ENCODE assay signal across 33 cellular contexts in the genomic region with DNA sequence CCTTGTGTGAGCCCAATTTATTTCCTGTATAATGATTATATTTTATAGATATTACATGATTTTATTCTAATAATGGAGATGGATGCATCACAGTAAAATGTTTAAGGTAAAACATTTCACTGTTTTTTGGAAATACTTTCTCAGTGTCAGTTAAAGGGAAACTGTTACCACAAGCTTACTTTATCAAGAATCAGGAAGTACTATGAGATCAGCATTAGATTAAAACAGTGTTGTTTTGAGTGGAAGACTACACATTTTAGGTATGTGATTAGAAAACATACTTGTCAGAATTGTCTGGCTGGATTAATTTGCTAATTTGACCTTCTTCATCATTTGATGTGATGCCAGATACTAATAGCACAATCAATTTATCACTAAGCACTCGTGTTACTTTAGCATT. TPM values are rescaled to one million over a fixed set of nuclear protein-coding genes. Genes with fewer than 3 reads are reported as not detected.
DNase-seq lines count a peak whose midpoint lies in the region; ATAC-seq and TF ChIP-seq lines count a peak whose summit lies in the region.
"Had no signal": no experiment of that assay in that cellular context is flagged by ENCODE, and none has a peak within 500 bp of the region (broad histone marks: within the 10 kb centered on the region; RNA-seq: fewer than 3 reads in every experiment).

A gene with protein sequence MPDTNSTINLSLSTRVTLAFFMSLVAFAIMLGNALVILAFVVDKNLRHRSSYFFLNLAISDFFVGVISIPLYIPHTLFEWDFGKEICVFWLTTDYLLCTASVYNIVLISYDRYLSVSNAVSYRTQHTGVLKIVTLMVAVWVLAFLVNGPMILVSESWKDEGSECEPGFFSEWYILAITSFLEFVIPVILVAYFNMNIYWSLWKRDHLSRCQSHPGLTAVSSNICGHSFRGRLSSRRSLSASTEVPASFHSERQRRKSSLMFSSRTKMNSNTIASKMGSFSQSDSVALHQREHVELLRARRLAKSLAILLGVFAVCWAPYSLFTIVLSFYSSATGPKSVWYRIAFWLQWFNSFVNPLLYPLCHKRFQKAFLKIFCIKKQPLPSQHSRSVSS (plus strand): TSS at position 250 of the 400 bp plus-strand sequence. CDS start 92 bp downstream, at position 342.

- peaks cover 34% of the 10 kb centered on the region for H3K4me1 ChIP-seq in Loucy (ENCODE audit: insufficient read depth, low read length, poor library complexity, severe bottlenecking)
- H3K4me1 ChIP-seq in mononuclear cell (ENCODE audit: insufficient read depth, low read length): peaks cover 22% of the 10 kb centered on the region
- no peaks in the 10 kb centered on the region for H3K4me1 ChIP-seq in breast epithelium
- H3K4me1 ChIP-seq: BLaER1, right lobe of liver, vagina had no signal

- peak within 1 kb of the TSS; percentile 68 for H3K4me2 ChIP-seq in Loucy (ENCODE audit: low read depth, low read length, poor library complexity, severe bottlenecking)
- H3K4me2 ChIP-seq: BLaER1 had no signal

- H3K27me3 Mint-ChIP-seq in activated CD8-positive, alpha-beta memory T cell treated with anti-CD3 and anti-CD28 coated beads, Interleukin-2, amount 10 ng/mL, durations not matched to agents 7 days and 5 days: no peaks in the 10 kb centered on the region
- no peaks in the 10 kb centered on the region for H3K27me3 Mint-ChIP-seq in T-helper 17 cell

- H3K79me2 ChIP-seq in Loucy (ENCODE audit: insufficient read depth, low read length): no peaks in the 10 kb centered on the region

- TF ChIP-seq CTCF in Loucy (conservative IDR thresholded peaks at IDR 0.05; ENCODE audit: low read length) (no peak), breast epithelium (IDR thresholded peaks at IDR 0.05) (no peak)

- H3K9me2 ChIP-seq in Loucy (replicated peaks; ENCODE audit: low read depth, low read length): no peaks in the 10 kb centered on the region

- no peak for TF ChIP-seq POLR2A in breast epithelium (IDR thresholded peaks at IDR 0.05)

- DNase-seq in activated CD8-positive, alpha-beta memory T cell treated with anti-CD3 and anti-CD28 coated beads, Interleukin-2, amount 10 ng/mL, durations not matched to agents 7 days and 5 days: no peak
- no peak for DNase-seq in activated CD8-positive, alpha-beta memory T cell treated with anti-CD3 and anti-CD28 coated beads for 24 hours
- DNase-seq in T-helper 17 cell (no peak), breast epithelium (ENCODE audit: low spot score in 2 of 2) (no peak), RKO (ENCODE audit: low spot score) (no peak)
- DNase-seq: ACHN; activated CD4-positive, alpha-beta T cell treated with anti-CD3 and anti-CD28 coated beads, Interleukin-2, amount 50 U/mL, for 4 hours; activated naive CD4-positive, alpha-beta T cell treated with anti-CD3 and anti-CD28 coated beads for 36 hours; anterior cingulate cortex; Calu3; dermis blood vessel endothelial cell; HCEC 1CT; islet precursor cell; NCI-H1417; NCI-H2081; NCI-H345; NCI-H774; PC-3; right lobe of liver; Right ventricle myocardium superior; stimulated activated CD4-positive, alpha-beta T cell treated with anti-CD3 and anti-CD28 coated beads, Interleukin-4, amount 100 ng/mL, for 4 hours; stimulated activated naive CD8-positive, alpha-beta T cell treated with anti-CD3 and anti-CD28 coated beads, Interleukin-15, Interleukin-2, amounts not matched to agents 100 U/mL and 50 U/mL, for 24 hours; WERI-Rb-1 had no signal

- ATAC-seq in activated CD8-positive, alpha-beta memory T cell treated with anti-CD3 and anti-CD28 coated beads, Interleukin-2, amount 10 ng/mL, durations not matched to agents 7 days and 5 days: peak; percentile 39
- peak; percentile 57 for ATAC-seq in T-helper 17 cell
- ATAC-seq in HG03342 (IDR thresholded peaks at IDR 0.05; ENCODE audit: unreplicated experiment): no peak
- ATAC-seq: HepG2; PC-3; right lobe of liver; stimulated activated naive CD8-positive, alpha-beta T cell treated with anti-CD3 and anti-CD28 coated beads, Interleukin-15, Interleukin-2, amounts not matched to agents 100 U/mL and 50 U/mL, for 24 hours had no signal

- H4K20me1 ChIP-seq in Loucy (ENCODE audit: insufficient read depth, low read length, poor library complexity, severe bottlenecking): no peaks in the 10 kb centered on the region
- H4K20me1 ChIP-seq: BLaER1 had no signal

- H3K9me3 ChIP-seq in Loucy (ENCODE audit: insufficient read depth, low read depth, low read length) (peaks cover 4% of the 10 kb centered on the region; the same call in 1 of the 2 replicates), T-helper 17 cell (ENCODE audit: control insufficient read depth, low read length, poor library complexity, severe bottlenecking) (no peaks in the 10 kb centered on the region), mononuclear cell (ENCODE audit: low read depth, low read length) (no peaks in the 10 kb centered on the region), breast epithelium (no peaks in the 10 kb centered on the region)
- H3K9me3 ChIP-seq: BLaER1, right lobe of liver, vagina had no signal

- no peak within 1 kb of the TSS for H3K27ac ChIP-seq in breast epithelium
- H3K27ac ChIP-seq: BLaER1, right lobe of liver, vagina, WERI-Rb-1 had no signal

- H3K9me3 Mint-ChIP-seq in activated CD8-positive, alpha-beta memory T cell treated with anti-CD3 and anti-CD28 coated beads, Interleukin-2, amount 10 ng/mL, durations not matched to agents 7 days and 5 days (ENCODE audit: low read depth): peaks cover 4% of the 10 kb centered on the region
- H3K9me3 Mint-ChIP-seq: activated naive CD4-positive, alpha-beta T cell treated with anti-CD3 and anti-CD28 coated beads for 36 hours; neural crest cell had no signal

- H3K27me3 ChIP-seq in Loucy (ENCODE audit: insufficient read depth, low read length, poor library complexity, severe bottlenecking) (no peaks in the 10 kb centered on the region), mononuclear cell (ENCODE audit: insufficient read depth, low read length) (no peaks in the 10 kb centered on the region), breast epithelium (no peaks in the 10 kb centered on the region)
- H3K27me3 ChIP-seq: BLaER1, right lobe of liver, vagina had no signal

- CTCF ChIA-PET in activated CD8-positive, alpha-beta memory T cell treated with anti-CD3 and anti-CD28 coated beads, Interleukin-2, amount 10 ng/mL, durations not matched to agents 7 days and 5 days (lab: Charles Lee): interaction anchor here (0.8 to 1.8 kb wide), 6 partner anchors 13 to 36 kb away, joined by 3 to 5 read pairs (median 3); no protein-coding TSS in a partner anchor

- peak within 1 kb of the TSS; percentile 83 for H2AFZ ChIP-seq in Loucy (ENCODE audit: low read length)

- H3K4me3 ChIP-seq in Loucy (ENCODE audit: low read length, poor library complexity, severe bottlenecking) (peak within 1 kb of the TSS; percentile 52), mononuclear cell (ENCODE audit: low read length) (peak within 1 kb of the TSS; percentile 25), breast epithelium (no peak within 1 kb of the TSS)
- H3K4me3 ChIP-seq: BLaER1, right lobe of liver, vagina had no signal

- intact Hi-C loops in breast epithelium (cut with DNase I; ENCODE audit: low total_unique reads): no loop called here

- peak within 1 kb of the TSS; percentile 59 for H3K9ac ChIP-seq in Loucy (ENCODE audit: low read depth, low read length, poor library complexity, severe bottlenecking)
- H3K9ac ChIP-seq: BLaER1 had no signal

- no peak within 1 kb of the TSS for H3K4me3 Mint-ChIP-seq in activated CD8-positive, alpha-beta memory T cell treated with anti-CD3 and anti-CD28 coated beads, Interleukin-2, amount 10 ng/mL, durations not matched to agents 7 days and 5 days
- H3K4me3 Mint-ChIP-seq in T-helper 17 cell: peak within 1 kb of the TSS; percentile 90
- H3K4me3 Mint-ChIP-seq: activated naive CD4-positive, alpha-beta T cell treated with anti-CD3 and anti-CD28 coated beads for 36 hours; neural crest cell had no signal

- no peaks in the 10 kb centered on the region for H3F3A ChIP-seq in Loucy (ENCODE audit: low read depth)

- H3K27ac Mint-ChIP-seq in activated CD8-positive, alpha-beta memory T cell treated with anti-CD3 and anti-CD28 coated beads, Interleukin-2, amount 10 ng/mL, durations not matched to agents 7 days and 5 days: no peak within 1 kb of the TSS
- H3K27ac Mint-ChIP-seq in T-helper 17 cell: peak within 1 kb of the TSS; percentile 84
- H3K27ac Mint-ChIP-seq: activated naive CD4-positive, alpha-beta T cell treated with anti-CD3 and anti-CD28 coated beads for 36 hours had no signal

- H3K4me1 Mint-ChIP-seq in activated CD8-positive, alpha-beta memory T cell treated with anti-CD3 and anti-CD28 coated beads, Interleukin-2, amount 10 ng/mL, durations not matched to agents 7 days and 5 days: peaks cover 21% of the 10 kb centered on the region
- peaks cover 23% of the 10 kb centered on the region for H3K4me1 Mint-ChIP-seq in T-helper 17 cell

- H3K36me3 ChIP-seq in Loucy (ENCODE audit: insufficient read depth, low read length) (no peaks in the 10 kb centered on the region; the same call in 1 of the 2 replicates), breast epithelium (no peaks in the 10 kb centered on the region)
- H3K36me3 ChIP-seq: BLaER1, right lobe of liver, vagina, WERI-Rb-1 had no signal

- no peaks in the 10 kb centered on the region for H3K36me3 Mint-ChIP-seq in activated CD8-positive, alpha-beta memory T cell treated with anti-CD3 and anti-CD28 coated beads, Interleukin-2, amount 10 ng/mL, durations not matched to agents 7 days and 5 days
- peaks cover 7% of the 10 kb centered on the region for H3K36me3 Mint-ChIP-seq in T-helper 17 cell (ENCODE audit: low read depth)

RNA-seq across cellular contexts. Expression of the gene that starts here (rescaled TPM):
- not detected for total RNA-seq in activated CD8-positive, alpha-beta memory T cell treated with anti-CD3 and anti-CD28 coated beads, Interleukin-2, amount 10 ng/mL, durations not matched to agents 7 days and 5 days
- total RNA-seq in T-helper 17 cell (1 to 10 TPM; 3.2 to 8.5 TPM), mononuclear cell (0.42 TPM), breast epithelium (under 1 TPM in 2 of 3 donors, not detected in 1; 0.16 to 0.29 TPM)
- total RNA-seq: activated naive CD4-positive, alpha-beta T cell treated with anti-CD3 and anti-CD28 coated beads for 36 hours; Daoy; dermis blood vessel endothelial cell; HepG2; mucosa of gallbladder; PC-3; posterior vena cava; Right ventricle myocardium superior; vagina had no signal

Comparison
In these comparisons a context has a peak if more than half of its experiments do, and no peak if none do; other contexts are left out.
1. Peak in ATAC-seq in activated CD8-positive, alpha-beta memory T cell treated with anti-CD3 and anti-CD28 coated beads, Interleukin-2, amount 10 ng/mL, durations not matched to agents 7 days and 5 days; RNA of the gene not detected or under 1 TPM.
2. H3K4me3 ChIP-seq: peak in Loucy (single experiment) and mononuclear cell (single experiment); none in breast epithelium (0 of 3).